ENCODE assay signal across 8 cellular contexts in the genomic region with DNA sequence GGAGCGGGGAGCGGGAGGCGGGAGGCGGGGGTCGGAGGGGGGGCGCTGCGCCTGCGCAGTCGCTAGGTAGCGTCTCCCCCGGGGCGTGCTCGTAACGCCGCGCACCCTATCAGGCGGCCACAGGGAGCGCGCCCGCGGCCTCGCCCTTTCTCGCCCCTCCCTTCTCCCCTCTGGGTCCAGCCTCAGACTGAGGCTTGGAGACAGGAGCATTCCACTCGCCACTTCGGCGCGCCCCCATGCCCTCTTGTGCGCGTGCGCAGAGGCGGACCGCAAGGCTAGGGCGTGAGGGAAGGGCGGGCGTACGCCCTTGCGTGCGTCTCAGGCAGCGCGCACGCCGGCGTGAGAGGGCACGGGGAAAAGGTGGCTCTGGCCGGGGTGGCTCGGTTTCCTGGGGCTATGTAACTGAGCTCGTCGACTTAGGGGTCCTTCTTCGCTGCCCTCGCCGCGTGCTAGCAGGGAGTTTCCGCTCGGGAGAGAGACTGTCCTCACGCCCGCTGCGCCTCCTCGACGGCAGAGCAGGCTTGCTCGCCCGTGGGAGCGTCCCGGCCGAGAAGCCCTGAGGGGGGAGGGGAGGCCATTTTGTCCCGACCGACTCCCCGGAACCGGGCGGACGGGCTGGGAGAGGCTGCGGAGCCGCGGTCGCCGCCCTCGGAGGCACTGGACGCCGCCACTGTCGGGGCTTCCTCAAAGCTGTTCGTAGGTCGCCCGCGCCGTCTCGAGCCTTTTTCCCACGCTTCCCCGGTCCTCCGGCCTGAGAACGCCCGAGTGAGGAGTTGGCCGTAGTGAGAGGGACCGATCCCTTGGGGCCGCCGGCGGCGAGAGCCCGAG. TPM values are rescaled to one million over a fixed set of nuclear protein-coding genes. Genes with fewer than 3 reads are reported as not detected.
A peak's percentile ranks its signal among the peaks of the same experiment; 100 is the strongest.
DNase-seq lines count a peak whose midpoint lies in the region; ATAC-seq lines count a peak whose summit lies in the region.

Gene RAB10, plus strand, starts transcription at position 316 of the 828 bp plus-strand sequence. CDS start 525 bp downstream, outside the sequence.

- peaks cover 11% of the 10 kb centered on the region for H3K4me1 ChIP-seq in mesenchymal stem cell (ENCODE audit: control insufficient read depth, insufficient read depth, low read depth, low read length)

- peaks cover 6 to 11% of the 10 kb centered on the region in 2 experiments for H3K36me3 ChIP-seq in mesenchymal stem cell (ENCODE audit: control insufficient read depth in 1 of 2, insufficient read depth in 2 of 2, low read depth in 1 of 2, low read length in 2 of 2)

- H3K4ac ChIP-seq in mesenchymal stem cell (ENCODE audit: low read depth in 1 of 2, low read length in 2 of 2) = peak within 1 kb of the TSS; percentile 57 to 99

- H3K9me3 Mint-ChIP-seq in effector memory CD8-positive, alpha-beta T cell = no peaks in the 10 kb centered on the region

- H3K4me3 Mint-ChIP-seq in effector memory CD8-positive, alpha-beta T cell = peak within 1 kb of the TSS; percentile 88 to 95

- peaks cover 47% of the 10 kb centered on the region for H3K36me3 Mint-ChIP-seq in effector memory CD8-positive, alpha-beta T cell (ENCODE audit: insufficient read depth)

- peak within 1 kb of the TSS in 1 of 2 experiments; percentile 89 for H3K14ac ChIP-seq in mesenchymal stem cell (ENCODE audit: low read length in 2 of 2)

- H3K4me2 ChIP-seq in mesenchymal stem cell (ENCODE audit: low read length, poor library complexity, severe bottlenecking) = peak within 1 kb of the TSS; percentile 97

- no peaks in the 10 kb centered on the region for H3K9me3 ChIP-seq in mesenchymal stem cell (ENCODE audit: control insufficient read depth, low read length)

- H3K27me3 Mint-ChIP-seq in effector memory CD8-positive, alpha-beta T cell = no peaks in the 10 kb centered on the region

- peak within 1 kb of the TSS in 1 of 2 experiments; percentile 94 for H3K23ac ChIP-seq in mesenchymal stem cell (ENCODE audit: low read length in 2 of 2)

- H3K18ac ChIP-seq in mesenchymal stem cell (ENCODE audit: low read depth in 1 of 2, low read length in 2 of 2) = peak within 1 kb of the TSS; percentile 97 to 100

- H3K27ac Mint-ChIP-seq in effector memory CD8-positive, alpha-beta T cell = peak within 1 kb of the TSS; percentile 93 to 95

- H3K79me1 ChIP-seq in mesenchymal stem cell (replicated peaks; ENCODE audit: low read length, poor library complexity, severe bottlenecking) = no peaks in the 10 kb centered on the region

- no peaks in the 10 kb centered on the region for H3K27me3 ChIP-seq in mesenchymal stem cell (ENCODE audit: control insufficient read depth in 1 of 2, insufficient read depth in 1 of 2, low read length in 2 of 2)

- ATAC-seq in GM21360 (IDR thresholded peaks at IDR 0.05; ENCODE audit: unreplicated experiment) = peak; percentile 93
- ATAC-seq in effector memory CD8-positive, alpha-beta T cell (replicated peaks) = peak; percentile 84

- H2AK5ac ChIP-seq in mesenchymal stem cell (ENCODE audit: low read length, severe bottlenecking) = no peak within 1 kb of the TSS

- peak within 1 kb of the TSS; percentile 99 for H3K27ac ChIP-seq in mesenchymal stem cell (ENCODE audit: low read length, poor library complexity, severe bottlenecking)

- H2AFZ ChIP-seq in mesenchymal stem cell (ENCODE audit: low read depth, low read length) = peak within 1 kb of the TSS; percentile 96

- WGBS in mesenchymal stem cell = under 1% methylated on average over 74 of the region's 97 CpGs

- H2BK5ac ChIP-seq in mesenchymal stem cell (ENCODE audit: low read depth, low read length, poor library complexity, severe bottlenecking) = peak within 1 kb of the TSS; percentile 87

- H3K9ac ChIP-seq in mesenchymal stem cell (ENCODE audit: low read length) = peak within 1 kb of the TSS; percentile 95

- H2BK12ac ChIP-seq in mesenchymal stem cell (ENCODE audit: low read length in 2 of 2) = peak within 1 kb of the TSS in 1 of 2 experiments; percentile 2

- H3K4me1 Mint-ChIP-seq in effector memory CD8-positive, alpha-beta T cell (ENCODE audit: low read depth in 2 of 2) = peaks cover 32 to 42% of the 10 kb centered on the region in 2 donors

- peak within 1 kb of the TSS; percentile 77 for H4K91ac ChIP-seq in mesenchymal stem cell (ENCODE audit: low read length)

- DNase-seq in COLO668 (lab: John Stamatoyannopoulos, UW; ENCODE audit: unreplicated experiment) (peak; percentile 99), HT1080 (ENCODE audit: low read depth) (peak; percentile 99), NOMO-1 treated with DMSO at 0.1 percent for 48 hours (lab: John Stamatoyannopoulos, UW; ENCODE audit: unreplicated experiment) (peak; percentile 99), mesenchymal stem cell (peak; percentile 99)
- DNase-seq in activated CD8-positive, alpha-beta memory T cell treated with anti-CD3 and anti-CD28 coated beads for 4 hours (ENCODE audit: low read depth in 2 of 2) = peak; percentile 98 to 99
- peak; percentile 99 to 100 (median 99) for DNase-seq in effector memory CD8-positive, alpha-beta T cell
- peak; percentile 99 for DNase-seq in stimulated activated CD8-positive, alpha-beta memory T cell treated with anti-CD3 and anti-CD28 coated beads, Interleukin-12 subunit alpha, Interleukin-12 subunit beta, amount 100 ng/mL, for 4 hours (ENCODE audit: low read depth)

- peak within 1 kb of the TSS; percentile 88 for H2BK120ac ChIP-seq in mesenchymal stem cell (ENCODE audit: low read depth, low read length)

- H2BK15ac ChIP-seq in mesenchymal stem cell (ENCODE audit: low read depth, poor library complexity, severe bottlenecking) = peak within 1 kb of the TSS; percentile 80

- peak within 1 kb of the TSS; percentile 96 for H4K8ac ChIP-seq in mesenchymal stem cell (ENCODE audit: low read length)

- peak within 1 kb of the TSS; percentile 91 to 92 for H3K4me3 ChIP-seq in mesenchymal stem cell (ENCODE audit: insufficient read depth in 1 of 2, low read depth in 1 of 2, low read length in 2 of 2)

RNA-seq across cellular contexts. Expression of gene RAB10, which starts in this region (rescaled TPM):
- 100.0 and 126 TPM in 2 replicates for total RNA-seq in HT1080 (2014; rRNA removed; shearing (Covaris generic))
- 98.3 and 120 TPM in 2 replicates for polyA plus RNA-seq in HT1080 (2015; cell fraction: cytosol; rRNA removed)
- polyA plus RNA-seq in HT1080 (2015; cell fraction: nucleus; rRNA removed) = 72.2 and 74.1 TPM in 2 replicates
- 106 TPM for polyA plus RNA-seq in mesenchymal stem cell (2013, experiment 1 of 2)
- 107 TPM for polyA plus RNA-seq in mesenchymal stem cell (2013, experiment 2 of 2)

Comparison
In these comparisons a context has a peak if more than half of its experiments do, and no peak if none do; other contexts are left out.
1. Peak in every context shown above with its lines: DNase-seq, ATAC-seq, H3K4me3 ChIP-seq and H3K27ac ChIP-seq.